ENCODE assay signal across 1 cellular context in genomic region chr17:27598337-27599050, GRCh38.
TF ChIP-seq lines count a peak whose summit lies in the region.

No MANE protein-coding gene starts in this region.

TF ChIP-seq in K562, 482 proteins besides CTCF, POLR2A, EP300 and RAD21:
- TF ChIP-seq POLR2G (IDR thresholded peaks at IDR 0.05; ENCODE audit: low read depth, low read length), result 0 out of 2 replicates have a peak, but pooled peaks have one; percentile 9
- peak; percentile 52 for TF ChIP-seq BHLHE40 (IDR thresholded peaks at IDR 0.05; ENCODE audit: low read length)
- TF ChIP-seq ZNF592 (IDR thresholded peaks at IDR 0.05), result peak; percentile 81
- TF ChIP-seq HBP1 (CRISPR knock-in tag; IDR thresholded peaks at IDR 0.05), result no peak
- TF ChIP-seq ZNF766 (CRISPR knock-in tag; conservative IDR thresholded peaks at IDR 0.05), result 0 out of 2 replicates have a peak, but pooled peaks have one; percentile 43
- TF ChIP-seq CLOCK (CRISPR knock-in tag; IDR thresholded peaks at IDR 0.05; ENCODE audit: borderline replicate concordance), result no peak
- peak; percentile 62 for TF ChIP-seq CXXC5 (CRISPR knock-in tag; IDR thresholded peaks at IDR 0.05)
- no peak for TF ChIP-seq SMAD3 (CRISPR knock-in tag; conservative IDR thresholded peaks at IDR 0.05)
- TF ChIP-seq GTF2B (IDR thresholded peaks at IDR 0.05; ENCODE audit: extremely low read depth, insufficient read length), result no peak
- no peak for TF ChIP-seq POLR2AphosphoS5 (IDR thresholded peaks at IDR 0.05; ENCODE audit: control insufficient read depth, insufficient read depth, low read depth, low read length)
- TF ChIP-seq HDGF (IDR thresholded peaks at IDR 0.05), result 0 out of 2 replicates have a peak, but pooled peaks have one; percentile 12
- peak in 1 of 2 experiments; percentile 24 for TF ChIP-seq E2F6 (IDR thresholded peaks at IDR 0.05; ENCODE audit: borderline replicate concordance in 1 of 2, extremely low read depth in 1 of 2, insufficient read depth in 1 of 2, insufficient read length in 1 of 2, low read depth in 1 of 2, low read length in 1 of 2, poor library complexity in 1 of 2, severe bottlenecking in 1 of 2)
- peak; percentile 73 for TF ChIP-seq MGA (IDR thresholded peaks at IDR 0.05)
- TF ChIP-seq MNT (conservative IDR thresholded peaks at IDR 0.05), result peak in 1 of 2 experiments; percentile 58; a peak in 2 of 4 replicates
- no peak for TF ChIP-seq CTCFL (IDR thresholded peaks at IDR 0.05; ENCODE audit: borderline replicate concordance, insufficient read depth, low read depth, low read length, poor library complexity, severe bottlenecking)
- TF ChIP-seq ZNF354B (CRISPR knock-in tag; IDR thresholded peaks at IDR 0.05), result no peak
- TF ChIP-seq ZNF175 (CRISPR knock-in tag; IDR thresholded peaks at IDR 0.05; ENCODE audit: low read depth), result no peak
- peak; percentile 49; the same call in 1 of the 2 replicates for TF ChIP-seq MYC (IDR thresholded peaks at IDR 0.05; ENCODE audit: low read depth, low read length)
- no peak for TF ChIP-seq MYC (CRISPR knock-in tag; IDR thresholded peaks at IDR 0.05; ENCODE audit: borderline replicate concordance, low read depth)
- TF ChIP-seq L3MBTL2 (IDR thresholded peaks at IDR 0.05), result peak; percentile 78
- peak; percentile 65 for TF ChIP-seq PKNOX1 (IDR thresholded peaks at IDR 0.05)
- TF ChIP-seq MEIS2 (IDR thresholded peaks at IDR 0.05; ENCODE audit: partially characterized antibody), result peak; percentile 33
